Comparison of ENCODE assay signal across 24 cellular contexts in the genomic region with DNA sequence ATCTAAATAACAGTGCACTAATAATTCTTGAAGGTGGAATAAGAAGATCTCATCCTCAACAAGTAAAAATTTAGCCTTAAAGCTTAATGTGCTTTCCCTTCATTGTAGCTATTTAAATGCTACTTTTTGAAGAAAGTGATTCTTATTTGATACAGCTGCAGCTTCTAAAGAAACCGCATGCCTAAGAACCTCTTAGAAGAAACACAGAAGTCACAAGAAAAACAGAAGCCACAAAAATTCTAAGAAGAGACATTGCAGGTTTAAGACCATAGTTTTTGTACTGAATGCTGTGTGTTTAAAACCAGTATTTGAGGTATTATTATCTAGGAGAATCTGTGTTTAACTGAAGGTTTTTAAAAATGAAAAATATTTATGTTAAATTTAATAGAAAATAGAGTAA.
DNase-seq lines count a peak whose midpoint lies in the region; TF ChIP-seq lines count a peak whose summit lies in the region.
"Had no signal": no experiment of that assay in that cellular context is flagged by ENCODE, and none has a peak within 500 bp of the region (broad histone marks: within the 10 kb centered on the region; RNA-seq: fewer than 3 reads in every experiment).

No MANE protein-coding gene starts in this region.

- peak overlapping the region; percentile 57 for H3K4me3 Mint-ChIP-seq in T-helper 2 cell treated with Interferon-gamma antibody and Interleukin-4, amounts not matched to agents 5 μg/mL and 100 μg/mL, for 36 hours
- H3K4me3 Mint-ChIP-seq in activated naive CD4-positive, alpha-beta T cell treated with anti-CD3 and anti-CD28 coated beads, Interleukin-2, amount 10 ng/mL, durations not matched to agents 7 days and 5 days = peak overlapping the region; percentile 29
- no peak overlapping the region for H3K4me3 Mint-ChIP-seq in activated T-helper 2 cell treated with anti-CD3 and anti-CD28 coated beads, Interferon-gamma antibody, Interleukin-2, Interleukin-4, amounts not matched to agents 10 μg/mL and 5 μg/mL and 100 μg/mL, durations not matched to agents 14 hours and 24 hours and 36 hours (ENCODE audit: low read depth)
- H3K4me3 Mint-ChIP-seq: CD14-positive monocyte, GM23338, H9 had no signal

- intact Hi-C loops in activated T-helper 2 cell treated with anti-CD3 and anti-CD28 coated beads, Interferon-gamma antibody, Interleukin-2, Interleukin-4, amounts not matched to agents 10 μg/mL and 5 μg/mL and 100 μg/mL, durations not matched to agents 14 hours and 24 hours and 36 hours (cut with micrococcal nuclease) = no loop called here
- intact Hi-C loops in lower leg skin (cut with DNase I; ENCODE audit: low total_unique reads) = no loop called here

- TF ChIP-seq CTCF in lower leg skin (IDR thresholded peaks at IDR 0.05) = no peak

- peaks cover 31% of the 10 kb centered on the region for H3K36me3 Mint-ChIP-seq in T-helper 2 cell treated with Interferon-gamma antibody and Interleukin-4, amounts not matched to agents 5 μg/mL and 100 μg/mL, for 36 hours (ENCODE audit: low read depth)
- peaks cover 37% of the 10 kb centered on the region for H3K36me3 Mint-ChIP-seq in activated naive CD4-positive, alpha-beta T cell treated with anti-CD3 and anti-CD28 coated beads, Interleukin-2, amount 10 ng/mL, durations not matched to agents 7 days and 5 days
- H3K36me3 Mint-ChIP-seq in activated T-helper 2 cell treated with anti-CD3 and anti-CD28 coated beads, Interferon-gamma antibody, Interleukin-2, Interleukin-4, amounts not matched to agents 10 μg/mL and 5 μg/mL and 100 μg/mL, durations not matched to agents 14 hours and 24 hours and 36 hours (ENCODE audit: low read depth) = peaks cover 32% of the 10 kb centered on the region

- CTCF ChIA-PET in activated naive CD4-positive, alpha-beta T cell treated with anti-CD3 and anti-CD28 coated beads, Interleukin-2, amount 10 ng/mL, durations not matched to agents 7 days and 5 days (lab: Charles Lee) = interaction anchor here (1.2 kb wide), 1 partner anchor 36 kb away, joined by 4 read pairs; no protein-coding TSS in a partner anchor

- no peaks in the 10 kb centered on the region for H3K27me3 Mint-ChIP-seq in T-helper 2 cell treated with Interferon-gamma antibody and Interleukin-4, amounts not matched to agents 5 μg/mL and 100 μg/mL, for 36 hours (ENCODE audit: low read depth)
- no peaks in the 10 kb centered on the region for H3K27me3 Mint-ChIP-seq in activated naive CD4-positive, alpha-beta T cell treated with anti-CD3 and anti-CD28 coated beads, Interleukin-2, amount 10 ng/mL, durations not matched to agents 7 days and 5 days
- no peaks in the 10 kb centered on the region for H3K27me3 Mint-ChIP-seq in activated T-helper 2 cell treated with anti-CD3 and anti-CD28 coated beads, Interferon-gamma antibody, Interleukin-2, Interleukin-4, amounts not matched to agents 10 μg/mL and 5 μg/mL and 100 μg/mL, durations not matched to agents 14 hours and 24 hours and 36 hours (ENCODE audit: low read depth)

- WGBS in lower leg skin, 2 donors = 91 to 94% methylated on average over 1 of the region's 1 CpG

- TF ChIP-seq POLR2A in lower leg skin (IDR thresholded peaks at IDR 0.05) = no peak

- DNase-seq in T-helper 2 cell treated with Interferon-gamma antibody and Interleukin-4, amounts not matched to agents 5 μg/mL and 100 μg/mL, for 36 hours (ENCODE audit: low spot score) = no peak
- DNase-seq in T-helper 2 cell (no peak), lower leg skin (ENCODE audit: low spot score in 2 of 2) (no peak)
- DNase-seq in activated naive CD4-positive, alpha-beta T cell treated with anti-CD3 and anti-CD28 coated beads, Interleukin-2, amount 10 ng/mL, durations not matched to agents 7 days and 5 days = no peak
- no peak for DNase-seq in activated naive CD4-positive, alpha-beta T cell (lab: John Stamatoyannopoulos, UW)
- DNase-seq in activated T-helper 2 cell treated with anti-CD3 and anti-CD28 coated beads, Interferon-gamma antibody, Interleukin-2, Interleukin-4, amounts not matched to agents 10 μg/mL and 5 μg/mL and 100 μg/mL, durations not matched to agents 14 hours and 24 hours and 36 hours (ENCODE audit: low spot score) = no peak
- DNase-seq in stimulated activated CD4-positive, alpha-beta T cell treated with anti-CD3 and anti-CD28 coated beads, Interleukin-1b, Interleukin-23, amount 100 ng/mL, for 48 hours = no peak
- DNase-seq: 8988T, ACHN, BE2C, DMS153, H9, KG1, MM.1S, NCI-H1694, NCI-H2029 treated with DMSO at 0.1 percent for 48 hours, NCI-H446 treated with DMSO at 0.1 percent for 48 hours, NCI-H526, NCI-H82, Right ventricle myocardium superior, RPMI8226 had no signal

- no peaks in the 10 kb centered on the region for H3K9me3 Mint-ChIP-seq in T-helper 2 cell treated with Interferon-gamma antibody and Interleukin-4, amounts not matched to agents 5 μg/mL and 100 μg/mL, for 36 hours
- H3K9me3 Mint-ChIP-seq in activated naive CD4-positive, alpha-beta T cell treated with anti-CD3 and anti-CD28 coated beads, Interleukin-2, amount 10 ng/mL, durations not matched to agents 7 days and 5 days = no peaks in the 10 kb centered on the region
- H3K9me3 Mint-ChIP-seq in activated T-helper 2 cell treated with anti-CD3 and anti-CD28 coated beads, Interferon-gamma antibody, Interleukin-2, Interleukin-4, amounts not matched to agents 10 μg/mL and 5 μg/mL and 100 μg/mL, durations not matched to agents 14 hours and 24 hours and 36 hours = no peaks in the 10 kb centered on the region
- H3K9me3 Mint-ChIP-seq: CD14-positive monocyte, GM23338, H9 had no signal

- no peak overlapping the region for H3K4me3 ChIP-seq in lower leg skin (ENCODE audit: low read depth, poor library complexity, severe bottlenecking)
- H3K4me3 ChIP-seq: GM23338, SJSA1 had no signal

- H3K4me1 Mint-ChIP-seq in T-helper 2 cell treated with Interferon-gamma antibody and Interleukin-4, amounts not matched to agents 5 μg/mL and 100 μg/mL, for 36 hours (ENCODE audit: low read depth) = peaks cover 12% of the 10 kb centered on the region
- H3K4me1 Mint-ChIP-seq in activated naive CD4-positive, alpha-beta T cell treated with anti-CD3 and anti-CD28 coated beads, Interleukin-2, amount 10 ng/mL, durations not matched to agents 7 days and 5 days = peaks cover 16% of the 10 kb centered on the region
- H3K4me1 Mint-ChIP-seq in activated T-helper 2 cell treated with anti-CD3 and anti-CD28 coated beads, Interferon-gamma antibody, Interleukin-2, Interleukin-4, amounts not matched to agents 10 μg/mL and 5 μg/mL and 100 μg/mL, durations not matched to agents 14 hours and 24 hours and 36 hours (ENCODE audit: low read depth) = peaks cover 12% of the 10 kb centered on the region
- H3K4me1 Mint-ChIP-seq: CD14-positive monocyte, GM23338, H9 had no signal

- H3K27ac Mint-ChIP-seq in T-helper 2 cell treated with Interferon-gamma antibody and Interleukin-4, amounts not matched to agents 5 μg/mL and 100 μg/mL, for 36 hours = peak overlapping the region; percentile 60
- H3K27ac Mint-ChIP-seq in activated naive CD4-positive, alpha-beta T cell treated with anti-CD3 and anti-CD28 coated beads, Interleukin-2, amount 10 ng/mL, durations not matched to agents 7 days and 5 days = peak overlapping the region; percentile 85
- peak overlapping the region; percentile 5 for H3K27ac Mint-ChIP-seq in activated T-helper 2 cell treated with anti-CD3 and anti-CD28 coated beads, Interferon-gamma antibody, Interleukin-2, Interleukin-4, amounts not matched to agents 10 μg/mL and 5 μg/mL and 100 μg/mL, durations not matched to agents 14 hours and 24 hours and 36 hours
- H3K27ac Mint-ChIP-seq: CD14-positive monocyte, GM23338, H9 had no signal

Comparison
In these comparisons a context has a peak if more than half of its experiments do, and no peak if none do; other contexts are left out.
1. H3K27ac Mint-ChIP-seq: peak in every context shown above with its lines; median percentile 85 in activated naive CD4-positive, alpha-beta T cell treated with anti-CD3 and anti-CD28 coated beads, Interleukin-2, amount 10 ng/mL, durations not matched to agents 7 days and 5 days; 60 in T-helper 2 cell treated with Interferon-gamma antibody and Interleukin-4, amounts not matched to agents 5 μg/mL and 100 μg/mL, for 36 hours; 5 in activated T-helper 2 cell treated with anti-CD3 and anti-CD28 coated beads, Interferon-gamma antibody, Interleukin-2, Interleukin-4, amounts not matched to agents 10 μg/mL and 5 μg/mL and 100 μg/mL, durations not matched to agents 14 hours and 24 hours and 36 hours.